In the genomic region with DNA sequence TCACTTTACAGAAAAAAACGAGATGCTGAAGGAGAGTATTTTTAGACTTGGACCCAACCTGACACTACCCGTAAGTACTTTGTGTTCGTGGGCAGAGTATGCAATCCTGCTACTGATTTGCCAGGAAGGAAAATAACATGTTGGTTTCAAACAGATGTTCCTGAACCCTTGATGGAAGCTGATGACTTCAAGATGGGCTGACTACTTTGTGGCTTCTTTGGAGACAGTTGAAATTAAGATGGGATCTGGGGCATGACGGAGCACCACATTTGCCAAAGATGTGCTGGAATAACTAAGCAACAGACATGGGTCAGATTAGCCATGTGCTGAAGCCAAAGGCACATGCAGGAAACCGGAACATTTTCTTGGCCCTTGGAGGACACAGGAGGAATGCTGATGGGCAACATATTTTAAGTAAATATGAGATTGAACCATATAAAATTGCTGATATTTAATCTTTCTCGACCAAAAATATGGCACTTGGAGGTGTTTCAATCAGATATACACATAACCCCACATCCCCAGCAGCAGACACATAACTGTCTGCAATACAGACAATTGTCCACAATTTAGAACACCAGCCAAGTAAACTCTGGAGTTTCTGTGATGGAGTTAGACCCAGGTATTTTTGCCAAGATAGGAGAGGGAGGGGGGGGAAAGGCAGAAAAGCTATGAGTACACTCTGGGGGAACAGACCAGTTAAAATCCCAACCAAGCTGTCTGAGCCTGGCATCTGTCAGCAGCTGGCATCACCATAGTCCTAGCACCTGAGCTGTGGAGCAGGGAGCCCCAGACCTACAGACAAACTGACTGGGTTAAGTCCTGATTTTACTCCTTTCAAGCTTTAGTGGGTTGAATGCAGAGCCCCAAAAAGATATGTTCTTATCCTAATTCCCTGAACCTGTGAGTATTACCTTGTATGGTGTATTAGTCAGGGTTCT, we compare ENCODE assay signal across 17 cellular contexts.
DNase-seq lines count a peak whose midpoint lies in the region; ATAC-seq and TF ChIP-seq lines count a peak whose summit lies in the region.
"Had no signal": no experiment of that assay in that cellular context is flagged by ENCODE, and none has a peak within 500 bp of the region (broad histone marks: within the 10 kb centered on the region; RNA-seq: fewer than 3 reads in every experiment).

No MANE protein-coding gene starts in this region.

- DNase-seq in GM03348 (ENCODE audit: low spot score), result peak; percentile 83
- no peak for DNase-seq in chondrocyte (ENCODE audit: low spot score)
- peak; percentile 63 for DNase-seq in right atrium auricular region (ENCODE audit: low spot score)
- peak; percentile 29 for DNase-seq in superior temporal gyrus (ENCODE audit: extremely low spot score)
- DNase-seq in sigmoid colon, result no peak
- DNase-seq in DMS 273 treated with DMSO at 0.1 percent for 48 hours (lab: John Stamatoyannopoulos, UW), result no peak
- DNase-seq in GM23338 (ENCODE audit: low spot score), result no peak
- DNase-seq: C1 segment of cervical spinal cord, DMS79 treated with DMSO at 0.1 percent for 48 hours, T-helper 17 cell had no signal

- H3K9me2 ChIP-seq in GM23338 (ENCODE audit: insufficient read depth), result no peaks in the 10 kb centered on the region; the same call in 1 of the 2 replicates

- no peak for TF ChIP-seq CTCF in chondrocyte (IDR thresholded peaks at IDR 0.05)
- TF ChIP-seq CTCF in right atrium auricular region (IDR thresholded peaks at IDR 0.05), result no peak
- TF ChIP-seq CTCF in sigmoid colon (IDR thresholded peaks at IDR 0.05), result no peak
- TF ChIP-seq CTCF in GM23338 (conservative IDR thresholded peaks at IDR 0.05; ENCODE audit: low read depth in 2 of 2), result no peak

- H3K9me3 Mint-ChIP-seq in chondrocyte (ENCODE audit: low read depth) (no peaks in the 10 kb centered on the region), GM23338 (peaks cover 6% of the 10 kb centered on the region; the same call in 2 of the 3 replicates)
- H3K9me3 Mint-ChIP-seq: central memory CD8-positive, alpha-beta T cell had no signal

- ATAC-seq in HG02938 (IDR thresholded peaks at IDR 0.05; ENCODE audit: unreplicated experiment), result no peak
- ATAC-seq in GM23338, result no peak
- ATAC-seq: activated CD4-positive, CD25-positive, alpha-beta regulatory T cell treated with anti-CD3 and anti-CD28 coated beads, Interleukin-2, amount 50 U/mL, for 24 hours; T-helper 17 cell had no signal

- H3K36me3 Mint-ChIP-seq in chondrocyte (ENCODE audit: low read depth) (no peaks in the 10 kb centered on the region), GM23338 (ENCODE audit: low read depth) (no peaks in the 10 kb centered on the region; the same call in 2 of the 3 replicates)
- H3K36me3 Mint-ChIP-seq: activated naive CD8-positive, alpha-beta T cell had no signal

- no peak for TF ChIP-seq POLR2A in sigmoid colon (IDR thresholded peaks at IDR 0.05)

- H2AFZ ChIP-seq in GM23338, result no peak overlapping the region

- H3K4me1 ChIP-seq in right atrium auricular region (peaks cover 0 to 24% of the 10 kb centered on the region in 2 donors), sigmoid colon (peaks cover 0 to 25% (median 17%) of the 10 kb centered on the region in 4 donors), GM23338 (ENCODE audit: insufficient read depth) (no peaks in the 10 kb centered on the region)

- TF ChIP-seq EP300 in sigmoid colon (IDR thresholded peaks at IDR 0.05), result peak in 1 of 4 donors; percentile 47

- no peaks in the 10 kb centered on the region for H3K36me3 ChIP-seq in right atrium auricular region
- H3K36me3 ChIP-seq in sigmoid colon, result no peaks in the 10 kb centered on the region
- H3K36me3 ChIP-seq in GM23338 (ENCODE audit: insufficient read depth), result no peaks in the 10 kb centered on the region

- H3K4me2 ChIP-seq in GM23338, result no peak overlapping the region
- H3K4me2 ChIP-seq: smooth muscle cell had no signal

- H3K4me3 Mint-ChIP-seq in chondrocyte (ENCODE audit: unreplicated experiment) (no peak overlapping the region), GM23338 (no peak overlapping the region)
- H3K4me3 Mint-ChIP-seq: activated naive CD8-positive, alpha-beta T cell; central memory CD8-positive, alpha-beta T cell; stimulated activated naive CD8-positive, alpha-beta T cell treated with anti-CD3 and anti-CD28 coated beads, Interleukin-15, Interleukin-2, amounts not matched to agents 100 ng/mL and 50 ng/mL, for 24 hours; T-helper 17 cell had no signal

- H3K27ac ChIP-seq in right atrium auricular region (peak overlapping the region; percentile 17 to 27), sigmoid colon (peak overlapping the region in 2 of 4 donors; percentile 29 to 42), GM23338 (ENCODE audit: low read depth) (no peak overlapping the region)
- H3K27ac ChIP-seq: RWPE1 had no signal

- H3K4me3 ChIP-seq in right atrium auricular region (no peak overlapping the region), sigmoid colon (no peak overlapping the region), GM23338 (no peak overlapping the region)
- H3K4me3 ChIP-seq: smooth muscle cell had no signal

- no peaks in the 10 kb centered on the region for H3K27me3 Mint-ChIP-seq in chondrocyte (ENCODE audit: low read depth)
- H3K27me3 Mint-ChIP-seq in GM23338 (ENCODE audit: insufficient read depth, low read depth, poor library complexity), result peaks cover 6% of the 10 kb centered on the region
- H3K27me3 Mint-ChIP-seq: stimulated activated naive CD8-positive, alpha-beta T cell treated with anti-CD3 and anti-CD28 coated beads, Interleukin-15, Interleukin-2, amounts not matched to agents 100 ng/mL and 50 ng/mL, for 24 hours had no signal

- no peaks in the 10 kb centered on the region for H3F3A ChIP-seq in GM23338 (replicated peaks; ENCODE audit: low read depth)

- H3K27me3 ChIP-seq in right atrium auricular region, result no peaks in the 10 kb centered on the region
- no peaks in the 10 kb centered on the region for H3K27me3 ChIP-seq in sigmoid colon
- H3K27me3 ChIP-seq in GM23338 (ENCODE audit: insufficient read depth), result no peaks in the 10 kb centered on the region

- WGBS in sigmoid colon, 2 donors, result 59 to 67% methylated on average over 6 of the region's 6 CpGs

- intact Hi-C loops in sigmoid colon (cut with DNase I), result no loop called here

- H3K4me1 Mint-ChIP-seq in chondrocyte (ENCODE audit: low read depth) (peaks cover 26% of the 10 kb centered on the region), GM23338 (0 out of 3 replicates have a peak, but pooled peaks cover 2% of the 10 kb centered on the region)
- H3K4me1 Mint-ChIP-seq: central memory CD8-positive, alpha-beta T cell; T-helper 17 cell had no signal

- no peaks in the 10 kb centered on the region for H4K20me1 ChIP-seq in GM23338 (replicated peaks; ENCODE audit: insufficient read depth)

- no peaks in the 10 kb centered on the region for H3K79me2 ChIP-seq in GM23338 (replicated peaks; ENCODE audit: insufficient read depth)

- H3K27ac Mint-ChIP-seq in chondrocyte (ENCODE audit: unreplicated experiment) (peak overlapping the region; percentile 74), GM23338 (no peak overlapping the region)
- H3K27ac Mint-ChIP-seq: activated naive CD8-positive, alpha-beta T cell; stimulated activated naive CD8-positive, alpha-beta T cell treated with anti-CD3 and anti-CD28 coated beads, Interleukin-15, Interleukin-2, amounts not matched to agents 100 ng/mL and 50 ng/mL, for 24 hours; T-helper 17 cell had no signal

- H3K9me3 ChIP-seq in right atrium auricular region (no peaks in the 10 kb centered on the region), sigmoid colon (no peaks in the 10 kb centered on the region)

TF ChIP-seq in GM23338, 12 proteins besides CTCF, POLR2A, EP300 and RAD21:
- no peak for TF ChIP-seq NANOG (IDR thresholded peaks at IDR 0.05; ENCODE audit: borderline replicate concordance)
TF ChIP-seq in GM23338: peak in this region for 0.

Comparison
In these comparisons a context has a peak if more than half of its experiments do, and no peak if none do; other contexts are left out.
1. DNase-seq: peak in GM03348 (single experiment), right atrium auricular region (single experiment) and superior temporal gyrus (single experiment); none in chondrocyte (single experiment), sigmoid colon (single experiment), DMS 273 treated with DMSO at 0.1 percent for 48 hours (single experiment) and GM23338 (single experiment).